Comparison of ENCODE assay signal across 9 cellular contexts in genomic region chr16:67645397-67646121, GRCh38.
A peak's percentile ranks its signal among the peaks of the same experiment; 100 is the strongest.
DNase-seq lines count a peak whose midpoint lies in the region; ATAC-seq and TF ChIP-seq lines count a peak whose summit lies in the region.
"Had no signal": no experiment of that assay in that cellular context is flagged by ENCODE, and none has a peak within 500 bp of the region (broad histone marks: within the 10 kb centered on the region; RNA-seq: fewer than 3 reads in every experiment).

No MANE protein-coding gene starts in this region.

- H3K27ac ChIP-seq in OCI-LY1 (ENCODE audit: low read depth, low read length, poor library complexity, severe bottlenecking) (peak overlapping the region; percentile 85), iPS-18a (ENCODE audit: low read length) (no peak overlapping the region)

- peak overlapping the region; percentile 92 for H3K4me2 ChIP-seq in OCI-LY1 (ENCODE audit: low read length)

- H3K9me2 ChIP-seq in OCI-LY1 (ENCODE audit: low read depth, low read length), result no peaks in the 10 kb centered on the region

- H3K4me3 ChIP-seq in OCI-LY1 (ENCODE audit: low read depth, low read length, poor library complexity, severe bottlenecking) (peak overlapping the region; percentile 86), iPS-18a (ENCODE audit: low read length) (peak overlapping the region; percentile 48)

- H3K36me3 ChIP-seq in OCI-LY1 (ENCODE audit: insufficient read depth, low read length), result peaks cover 41% of the 10 kb centered on the region
- H3K36me3 ChIP-seq in iPS-18a (ENCODE audit: control insufficient read depth, low read depth, low read length), result no peaks in the 10 kb centered on the region
- H3K36me3 ChIP-seq: left lung had no signal

- H3K27me3 ChIP-seq in OCI-LY1 (ENCODE audit: insufficient read depth, low read length), result no peaks in the 10 kb centered on the region
- peaks cover 30% of the 10 kb centered on the region for H3K27me3 ChIP-seq in iPS-18a (ENCODE audit: control insufficient read depth, insufficient read depth, low read length)

- no peaks in the 10 kb centered on the region for H3K79me2 ChIP-seq in OCI-LY1 (ENCODE audit: insufficient read depth, low read length)

- no peak overlapping the region for H2AFZ ChIP-seq in OCI-LY1 (ENCODE audit: low read length)

- H3F3A ChIP-seq in OCI-LY1 (ENCODE audit: insufficient read depth, low read length), result peaks cover 5% of the 10 kb centered on the region; the same call in 1 of the 2 replicates

- H3K9ac ChIP-seq in OCI-LY1 (ENCODE audit: low read length) (peak overlapping the region; percentile 98), iPS-18a (ENCODE audit: low read length) (peak overlapping the region; percentile 32)

- peak; percentile 12 for ATAC-seq in GM18907 (IDR thresholded peaks at IDR 0.05; ENCODE audit: unreplicated experiment)

- H3K9me3 ChIP-seq in OCI-LY1 (ENCODE audit: low read length) (no peaks in the 10 kb centered on the region), iPS-18a (ENCODE audit: control insufficient read depth, low read depth, low read length) (no peaks in the 10 kb centered on the region)
- H3K9me3 ChIP-seq: left lung had no signal

- DNase-seq in AG08396 (ENCODE audit: low spot score) (peak; percentile 13), GM19238 (ENCODE audit: insufficient read length, low spot score) (no peak), COLO829 (ENCODE audit: low spot score) (no peak), NOMO-1 (lab: John Stamatoyannopoulos, UW; ENCODE audit: unreplicated experiment in 2 of 2) (no peak)
- no peak for DNase-seq in stimulated activated CD4-positive, alpha-beta T cell treated with anti-CD3 and anti-CD28 coated beads, Interleukin-15, amount 100 ng/mL, for 24 hours

- TF ChIP-seq CTCF in OCI-LY1 (IDR thresholded peaks at IDR 0.05; ENCODE audit: low read length), result no peak

- no peaks in the 10 kb centered on the region for H4K20me1 ChIP-seq in OCI-LY1 (ENCODE audit: insufficient read depth, low read length)

- H3K4me1 ChIP-seq in OCI-LY1 (ENCODE audit: insufficient read depth, low read length, severe bottlenecking) (peaks cover 30% of the 10 kb centered on the region), iPS-18a (ENCODE audit: control insufficient read depth, low read depth, low read length) (no peaks in the 10 kb centered on the region)
